Comparison of ENCODE assay signal across 7 cellular contexts in the genomic region with DNA sequence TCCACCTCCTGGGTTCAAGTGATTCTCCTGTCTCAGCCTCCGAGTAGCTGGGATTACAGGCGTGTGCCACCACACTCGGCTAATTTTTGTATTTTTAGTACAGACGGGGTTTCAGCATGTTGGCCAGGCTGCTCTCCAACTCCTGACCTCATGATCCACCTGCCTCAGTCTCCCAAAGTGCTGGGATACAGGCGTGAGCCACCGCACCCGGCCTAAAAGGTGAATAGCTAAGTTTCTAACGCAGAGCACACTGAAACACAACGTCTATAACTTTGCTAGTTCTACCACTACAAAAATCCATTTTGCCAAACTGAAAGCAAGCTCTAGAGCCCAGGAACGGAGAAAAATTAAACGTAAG. TPM values are rescaled to one million over a fixed set of nuclear protein-coding genes. Genes with fewer than 3 reads are reported as not detected.
DNase-seq lines count a peak whose midpoint lies in the region; TF ChIP-seq lines count a peak whose summit lies in the region.
"Not testable (repeated sequence)": the region's sequence is repeated elsewhere in the genome, so short reads cannot be mapped to it uniquely, and the experiment has no call there.

No MANE protein-coding gene starts in this region.

- H3K9ac ChIP-seq in GM23248 (peak overlapping the region; percentile 97), muscle layer of colon (ENCODE audit: low read length) (peak overlapping the region; percentile 95), skeletal muscle tissue (ENCODE audit: low read depth in 1 of 3, low read length in 3 of 3) (peak overlapping the region; percentile 60 to 95 (median 84))

- peaks cover 50% of the 10 kb centered on the region for H3K79me2 ChIP-seq in GM23248 (ENCODE audit: insufficient read depth)

- H3K4me1 Mint-ChIP-seq in activated naive CD4-positive, alpha-beta T cell treated with anti-CD3 and anti-CD28 coated beads for 36 hours (ENCODE audit: low read depth), result peaks cover 30% of the 10 kb centered on the region

- peaks cover 35% of the 10 kb centered on the region for H3K4me1 ChIP-seq in GM23248 (ENCODE audit: insufficient read depth)
- peaks cover 0 to 18% (median 2%) of the 10 kb centered on the region in 4 donors for H3K4me1 ChIP-seq in Peyer's patch
- peaks cover 40% of the 10 kb centered on the region for H3K4me1 ChIP-seq in left ventricle myocardium inferior
- H3K4me1 ChIP-seq in muscle layer of colon (ENCODE audit: insufficient read depth, low read length), result peaks cover 26% of the 10 kb centered on the region
- peaks cover 10 to 22% (median 19%) of the 10 kb centered on the region in 3 donors for H3K4me1 ChIP-seq in skeletal muscle tissue (ENCODE audit: control insufficient read depth in 3 of 3, insufficient read depth in 3 of 3, low read length in 3 of 3)

- intact Hi-C loops in activated naive CD4-positive, alpha-beta T cell treated with anti-CD3 and anti-CD28 coated beads for 36 hours (cut with micrococcal nuclease), result loop anchor here (2.0 to 10.0 kb wide), 3 partner anchors 654 to 1606 kb away; a partner anchor contains a TSS
- intact Hi-C loops in left ventricle myocardium inferior (cut with micrococcal nuclease), result loop anchor here (10.0 kb wide), 2 partner anchors 54 to 114 kb away; a partner anchor contains a TSS

- not testable (repeated sequence) for H3K9me3 Mint-ChIP-seq in activated naive CD4-positive, alpha-beta T cell treated with anti-CD3 and anti-CD28 coated beads for 36 hours

- H3K9me2 ChIP-seq in GM23248 (ENCODE audit: insufficient read depth), result not testable (repeated sequence)

- H3K36me3 ChIP-seq in GM23248 (ENCODE audit: low read depth), result peaks cover 23% of the 10 kb centered on the region
- H3K36me3 ChIP-seq in Peyer's patch, result peaks cover 0 to 21% (median 0%) of the 10 kb centered on the region in 3 donors
- H3K36me3 ChIP-seq in left ventricle myocardium inferior, result peaks cover 29% of the 10 kb centered on the region
- peaks cover 19% of the 10 kb centered on the region for H3K36me3 ChIP-seq in muscle layer of colon (ENCODE audit: insufficient read depth, low read length)
- not testable (repeated sequence) for H3K36me3 ChIP-seq in skeletal muscle tissue (ENCODE audit: control insufficient read depth in 3 of 3, insufficient read depth in 3 of 3, low read length in 3 of 3)

- WGBS in GM23248 (ENCODE audit: low coverage in 1 of 2, low lambda C conversion rate in 2 of 2, missing lambda C conversion rate in 2 of 2), 2 experiments, result 68 to 74% methylated on average over 10 to 11 of the region's 11 CpGs

- not testable (repeated sequence) for TF ChIP-seq POLR2A in Peyer's patch (IDR thresholded peaks at IDR 0.05)

- not testable (repeated sequence) for TF ChIP-seq CTCF in Peyer's patch (IDR thresholded peaks at IDR 0.05); coronary artery (IDR thresholded peaks at IDR 0.05); left ventricle myocardium inferior (IDR thresholded peaks at IDR 0.05; ENCODE audit: borderline replicate concordance)

- H3K36me3 Mint-ChIP-seq in activated naive CD4-positive, alpha-beta T cell treated with anti-CD3 and anti-CD28 coated beads for 36 hours (ENCODE audit: low read depth), result peaks cover 16% of the 10 kb centered on the region

- peak overlapping the region; percentile 83 for H3K4me2 ChIP-seq in GM23248 (ENCODE audit: unreplicated experiment)

- H3K27ac ChIP-seq in GM23248 (peak overlapping the region; percentile 80), Peyer's patch (peak overlapping the region; percentile 64 to 86 (median 80)), coronary artery (peak overlapping the region; percentile 74 to 78), left ventricle myocardium inferior (replicated peaks) (peak overlapping the region; percentile 90), muscle layer of colon (ENCODE audit: low read depth, low read length) (peak overlapping the region; percentile 91), skeletal muscle tissue (ENCODE audit: low read depth, low read length) (peak overlapping the region; percentile 72)

- peak overlapping the region; percentile 96 for H3K4me3 Mint-ChIP-seq in activated naive CD4-positive, alpha-beta T cell treated with anti-CD3 and anti-CD28 coated beads for 36 hours

- not testable (repeated sequence) for H3K9me3 ChIP-seq in GM23248 (ENCODE audit: low read depth); Peyer's patch; left ventricle myocardium inferior (replicated peaks); muscle layer of colon (ENCODE audit: low read length); skeletal muscle tissue (ENCODE audit: control insufficient read depth in 3 of 3, low read length in 3 of 3)

- peak overlapping the region; percentile 96 for H2AFZ ChIP-seq in GM23248

- CTCF ChIA-PET in activated naive CD4-positive, alpha-beta T cell treated with anti-CD3 and anti-CD28 coated beads for 36 hours (lab: Charles Lee), result interaction anchor here (0.9 to 1.7 kb wide), 6 partner anchors 8 to 686 kb away, joined by 3 to 11 read pairs (median 4); a partner anchor contains a TSS

- peaks cover 12% of the 10 kb centered on the region for H3K27me3 Mint-ChIP-seq in activated naive CD4-positive, alpha-beta T cell treated with anti-CD3 and anti-CD28 coated beads for 36 hours (ENCODE audit: low read depth)

- not testable (repeated sequence) for H3F3A ChIP-seq in GM23248 (ENCODE audit: insufficient read depth)

- H3K4me3 ChIP-seq in GM23248 (peak overlapping the region; percentile 99), Peyer's patch (peak overlapping the region; percentile 59 to 88 (median 75)), coronary artery (peak overlapping the region; percentile 82), left ventricle myocardium inferior (peak overlapping the region; percentile 87), muscle layer of colon (ENCODE audit: low read depth in 1 of 2, low read length in 2 of 2) (peak overlapping the region; percentile 55 to 96), skeletal muscle tissue (ENCODE audit: low read length in 3 of 3) (peak overlapping the region; percentile 88 to 96 (median 94))

- peak overlapping the region; percentile 95 for H3K27ac Mint-ChIP-seq in activated naive CD4-positive, alpha-beta T cell treated with anti-CD3 and anti-CD28 coated beads for 36 hours

- DNase-seq in GM23248; Peyer's patch; activated naive CD4-positive, alpha-beta T cell treated with anti-CD3 and anti-CD28 coated beads for 36 hours; coronary artery (ENCODE audit: low spot score); left ventricle myocardium inferior: not testable (repeated sequence)

- H4K20me1 ChIP-seq in GM23248 (ENCODE audit: insufficient read depth), result not testable (repeated sequence)

- in situ Hi-C loops in GM23248 (cut with MboI), result not testable (repeated sequence)

- not testable (repeated sequence) for H3K27me3 ChIP-seq in GM23248 (replicated peaks; ENCODE audit: insufficient read depth); Peyer's patch; left ventricle myocardium inferior (ENCODE audit: low read depth); muscle layer of colon (ENCODE audit: control insufficient read depth in 1 of 2, insufficient read depth in 2 of 2, low read length in 2 of 2); skeletal muscle tissue (ENCODE audit: control insufficient read depth in 3 of 3, insufficient read depth in 3 of 3, low read length in 3 of 3)

RNA-seq across cellular contexts. Expression of a gene that starts 0.5 kb away (rescaled TPM):
- 56.0 and 66.6 TPM in 2 replicates for total RNA-seq in GM23248 (2014; rRNA removed; shearing (Covaris generic))
- polyA plus RNA-seq in GM23248 (2016; fragmentation: Nextera tagmentation; extraction: Ambion mirVana), result 154 and 158 TPM in 2 replicates
- total RNA-seq in Peyer's patch (10 to 100 TPM; 15.7 to 63.7 (median 27.1) TPM), left ventricle myocardium inferior (31.6 TPM), skeletal muscle tissue (13.6 TPM)
- 10 to 100 TPM; 43.7 to 49.6 TPM for total RNA-seq in activated naive CD4-positive, alpha-beta T cell treated with anti-CD3 and anti-CD28 coated beads for 36 hours
